Comparison of ENCODE assay signal across 22 cellular contexts in the genomic region with DNA sequence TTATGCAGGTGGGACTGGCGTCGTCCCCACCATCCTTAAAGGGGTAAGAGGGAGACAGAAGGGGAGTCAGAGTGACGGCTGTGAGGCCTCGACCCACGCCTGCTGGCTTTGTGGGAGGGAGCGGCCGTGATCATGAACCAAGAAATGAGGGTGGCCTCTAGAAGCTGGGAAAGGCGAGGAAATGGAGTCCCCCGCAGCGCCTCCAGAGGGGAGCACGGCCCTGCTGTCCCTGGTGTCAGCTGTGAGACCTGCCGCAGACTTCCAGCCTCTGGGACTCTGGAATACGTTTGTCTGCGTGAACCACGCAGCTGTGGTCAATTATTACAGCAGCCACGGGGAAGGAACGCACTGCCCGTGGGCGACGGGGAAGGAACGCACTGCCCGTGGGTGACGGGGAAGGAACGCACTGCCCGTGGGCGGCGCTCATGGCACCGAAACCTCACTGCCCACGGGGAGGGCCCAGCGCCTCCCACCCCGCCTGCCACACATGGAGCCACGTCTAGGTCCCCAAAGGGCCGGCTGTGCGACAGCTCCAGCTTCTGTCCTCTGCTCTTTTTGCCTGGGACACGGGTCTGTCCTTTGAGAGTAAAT.
A peak's percentile ranks its signal among the peaks of the same experiment; 100 is the strongest.
DNase-seq lines count a peak whose midpoint lies in the region; ATAC-seq and TF ChIP-seq lines count a peak whose summit lies in the region.
"Had no signal": no experiment of that assay in that cellular context is flagged by ENCODE, and none has a peak within 500 bp of the region (broad histone marks: within the 10 kb centered on the region; RNA-seq: fewer than 3 reads in every experiment).

No MANE protein-coding gene starts in this region.

- intact Hi-C loops in IMR-90 (cut with micrococcal nuclease) = no loop called here

- no peak overlapping the region for H3K14ac ChIP-seq in IMR-90 (replicated peaks; ENCODE audit: low read depth, low read length)

- in situ Hi-C loops in GM23248 (cut with MboI) (no loop called here), IMR-90 (cut with MboI; ENCODE audit: low sequenced_read_pairs) (no loop called here)

- H2AK5ac ChIP-seq in IMR-90 (ENCODE audit: low read depth, low read length) = no peak overlapping the region

- no peak overlapping the region for H3K4ac ChIP-seq in IMR-90 (ENCODE audit: low read depth, low read length)

- H2AK9ac ChIP-seq in IMR-90 (replicated peaks; ENCODE audit: low read depth, low read length, poor library complexity) = peak overlapping the region; percentile 24

- H3K56ac ChIP-seq in IMR-90 (ENCODE audit: extremely low read depth, insufficient read depth, low read length) = no peak overlapping the region

- TF ChIP-seq CTCF in IMR-90 (conservative IDR thresholded peaks at IDR 0.05; ENCODE audit: low read depth, low read length) = no peak
- no peak for TF ChIP-seq CTCF in neural progenitor cell (IDR thresholded peaks at IDR 0.05)

- peaks cover 22% of the 10 kb centered on the region for H3K27me3 ChIP-seq in GM23248 (replicated peaks; ENCODE audit: insufficient read depth)
- peaks cover 23% of the 10 kb centered on the region for H3K27me3 ChIP-seq in IMR-90 (ENCODE audit: control insufficient read depth, insufficient read depth, low read length)
- H3K27me3 ChIP-seq in neural progenitor cell = no peaks in the 10 kb centered on the region

- no TSS peak for BruUV-seq in IMR-90 (replicated peaks; lab: Mats Ljungman, UMichigan)

- no peaks in the 10 kb centered on the region for H3K79me2 ChIP-seq in GM23248 (ENCODE audit: insufficient read depth)
- H3K79me2 ChIP-seq in neural progenitor cell (ENCODE audit: low read depth) = no peaks in the 10 kb centered on the region

- no peak overlapping the region for H3K23ac ChIP-seq in IMR-90 (ENCODE audit: low read depth, low read length)

- H3F3A ChIP-seq in GM23248 (ENCODE audit: insufficient read depth) = no peaks in the 10 kb centered on the region
- H3F3A ChIP-seq in neural progenitor cell (ENCODE audit: low read depth) = no peaks in the 10 kb centered on the region

- H2BK20ac ChIP-seq in IMR-90 (ENCODE audit: low read depth, low read length) = no peak overlapping the region

- H3K27me3 Mint-ChIP-seq in neural progenitor cell (ENCODE audit: insufficient read depth, low read depth) = peaks cover 14% of the 10 kb centered on the region

- H3K9me3 ChIP-seq in GM23248 (ENCODE audit: low read depth) (no peaks in the 10 kb centered on the region), IMR-90 (ENCODE audit: control insufficient read depth, insufficient read depth, low read length) (no peaks in the 10 kb centered on the region; the same call in 1 of the 2 replicates), neural progenitor cell (ENCODE audit: low read depth) (no peaks in the 10 kb centered on the region)
- H3K9me3 ChIP-seq: A549 had no signal

- POLR2A ChIA-PET in IMR-90 (lab: Charles Lee; ENCODE audit: unreplicated experiment) = no interaction called here

- no peak overlapping the region for H3K27ac ChIP-seq in GM23248
- no peak overlapping the region for H3K27ac ChIP-seq in IMR-90 (ENCODE audit: insufficient read depth, low read length)
- H3K27ac ChIP-seq in neural progenitor cell = no peak overlapping the region
- H3K27ac ChIP-seq: A549, RWPE1, SK-N-MC had no signal

- H3K4me3 Mint-ChIP-seq in neural progenitor cell = no peak overlapping the region
- H3K4me3 Mint-ChIP-seq: CD14-positive monocyte, H9 had no signal

- peak overlapping the region; percentile 71 for H3K27ac Mint-ChIP-seq in neural progenitor cell
- H3K27ac Mint-ChIP-seq: CD14-positive monocyte had no signal

- H2BK120ac ChIP-seq in IMR-90 (ENCODE audit: low read depth, low read length) = no peak overlapping the region

- no peak overlapping the region for H2BK15ac ChIP-seq in IMR-90 (ENCODE audit: low read depth, low read length)

- no peak for TF ChIP-seq POLR2A in IMR-90 (IDR thresholded peaks at IDR 0.05; ENCODE audit: low read depth, low read length)

- H3K79me1 ChIP-seq in IMR-90 (ENCODE audit: low read depth in 1 of 2, low read length in 2 of 2) = no peaks in the 10 kb centered on the region

- 45 to 49% methylated on average over 27 to 35 of the region's 35 CpGs for WGBS in GM23248 (ENCODE audit: low coverage in 1 of 2, low lambda C conversion rate in 2 of 2, missing lambda C conversion rate in 2 of 2), 2 experiments
- WGBS in IMR-90 (ENCODE audit: extremely low coverage in 2 of 2, insufficient read length in 1 of 2), 2 experiments = 81% methylated on average over 15 of the region's 35 CpGs; no CpG with 5 or more reads in 1 of the 2 experiments

- dilution Hi-C loops in IMR-90 (cut with HindIII; ENCODE audit: low sequenced_read_pairs, unreplicated experiment) = no loop called here

- no peaks in the 10 kb centered on the region for H3K36me3 ChIP-seq in GM23248 (ENCODE audit: low read depth)
- H3K36me3 ChIP-seq in IMR-90 (ENCODE audit: control insufficient read depth, insufficient read depth, low read length) = no peaks in the 10 kb centered on the region
- H3K36me3 ChIP-seq in neural progenitor cell = no peaks in the 10 kb centered on the region

- CTCF ChIA-PET in IMR-90 (lab: Yijun Ruan, JAX) = no interaction called here

- H2BK5ac ChIP-seq in IMR-90 (ENCODE audit: low read depth, low read length, poor library complexity, severe bottlenecking) = no peak overlapping the region

- no peak for ATAC-seq in IMR-90 (ENCODE audit: low read depth)
- ATAC-seq in GM18867 (IDR thresholded peaks at IDR 0.05; ENCODE audit: unreplicated experiment) = no peak
- ATAC-seq: A549, Panc1 had no signal

- H3K36me3 Mint-ChIP-seq in neural progenitor cell = no peaks in the 10 kb centered on the region
- H3K36me3 Mint-ChIP-seq: CD14-positive monocyte had no signal

- H3K9ac ChIP-seq in GM23248 (no peak overlapping the region), IMR-90 (ENCODE audit: low read depth, low read length) (no peak overlapping the region), neural progenitor cell (no peak overlapping the region)

- no peak overlapping the region for H4K8ac ChIP-seq in IMR-90 (ENCODE audit: low read depth in 2 of 2, low read length in 2 of 2)

- H4K91ac ChIP-seq in IMR-90 (ENCODE audit: insufficient read depth, low read depth, low read length) = no peak overlapping the region

- no peaks in the 10 kb centered on the region for H3K9me3 Mint-ChIP-seq in neural progenitor cell
- H3K9me3 Mint-ChIP-seq: H9 had no signal

- no peaks in the 10 kb centered on the region for H4K20me1 ChIP-seq in GM23248 (ENCODE audit: insufficient read depth)
- H4K20me1 ChIP-seq in IMR-90 (ENCODE audit: insufficient read depth, low read length) = no peaks in the 10 kb centered on the region; the same call in 1 of the 2 replicates
- no peaks in the 10 kb centered on the region for H4K20me1 ChIP-seq in neural progenitor cell (ENCODE audit: low read depth)

- no peak overlapping the region for H3K18ac ChIP-seq in IMR-90 (ENCODE audit: low read depth, low read length)

- no peaks in the 10 kb centered on the region for H3K4me1 ChIP-seq in GM23248 (ENCODE audit: insufficient read depth)
- H3K4me1 ChIP-seq in IMR-90 (ENCODE audit: control insufficient read depth, insufficient read depth, low read length) = no peaks in the 10 kb centered on the region
- H3K4me1 ChIP-seq in neural progenitor cell = no peaks in the 10 kb centered on the region
- H3K4me1 ChIP-seq: A549 had no signal

- no peak overlapping the region for H3K4me3 ChIP-seq in GM23248
- no peak overlapping the region for H3K4me3 ChIP-seq in IMR-90 (ENCODE audit: insufficient read depth, low read depth, low read length)
- no peak overlapping the region for H3K4me3 ChIP-seq in neural progenitor cell
- H3K4me3 ChIP-seq: A549, SK-N-MC had no signal

- no peak for TF ChIP-seq RAD21 in IMR-90 (IDR thresholded peaks at IDR 0.05; ENCODE audit: low read length)

- no peak overlapping the region for H4K5ac ChIP-seq in IMR-90 (ENCODE audit: low read depth, low read length)

- peaks cover 14% of the 10 kb centered on the region; the same call in 1 of the 2 replicates for H3K9me1 ChIP-seq in IMR-90 (ENCODE audit: insufficient read depth, low read length)

- DNase-seq in GM23248 (peak; percentile 5), IMR-90 (no peak), neural progenitor cell (ENCODE audit: low spot score) (no peak), dermis blood vessel endothelial cell (no peak), pons (ENCODE audit: low spot score) (no peak), iPS-NIHi11 (ENCODE audit: low spot score) (no peak)
- DNase-seq: AML-193, Calu3, DMS79 treated with DMSO at 0.1 percent for 48 hours, GF-D8, H9, KG1, MM.1S, NCI-H2029, NCI-H69, SHP77 treated with DMSO at 0.1 percent for 48 hours had no signal

- no peak overlapping the region for H3K4me2 ChIP-seq in GM23248 (ENCODE audit: unreplicated experiment)
- H3K4me2 ChIP-seq in IMR-90 (ENCODE audit: low read depth, low read length) = no peak overlapping the region
- H3K4me2 ChIP-seq in neural progenitor cell = no peak overlapping the region
- H3K4me2 ChIP-seq: A549 had no signal

- H3K9me2 ChIP-seq in GM23248 (ENCODE audit: insufficient read depth) = no peaks in the 10 kb centered on the region

- no peak overlapping the region for H2AFZ ChIP-seq in GM23248
- no peak overlapping the region for H2AFZ ChIP-seq in IMR-90 (replicated peaks; ENCODE audit: low read length, poor library complexity)
- no peak overlapping the region for H2AFZ ChIP-seq in neural progenitor cell (replicated peaks)

- peaks cover 14% of the 10 kb centered on the region for H3K4me1 Mint-ChIP-seq in neural progenitor cell

TF ChIP-seq in IMR-90, 13 proteins besides CTCF, POLR2A, EP300 and RAD21:
- no peak for TF ChIP-seq MXI1 (IDR thresholded peaks at IDR 0.05; ENCODE audit: borderline replicate concordance, low read depth, low read length)
- TF ChIP-seq RFX5 (IDR thresholded peaks at IDR 0.05; ENCODE audit: low read depth, low read length) = no peak
- no peak for TF ChIP-seq RCOR1 (IDR thresholded peaks at IDR 0.05; ENCODE audit: insufficient replicate concordance, low read length)
- no peak for TF ChIP-seq CHD1 (IDR thresholded peaks at IDR 0.05; ENCODE audit: low read depth, low read length)
- no peak for TF ChIP-seq FOS (IDR thresholded peaks at IDR 0.05; ENCODE audit: low read depth, low read length)
- no peak for TF ChIP-seq NFE2L2 (IDR thresholded peaks at IDR 0.05; ENCODE audit: low read depth, low read length)
- TF ChIP-seq CEBPB (IDR thresholded peaks at IDR 0.05; ENCODE audit: low read depth, low read length) = no peak
- no peak for TF ChIP-seq MAFK (IDR thresholded peaks at IDR 0.05; ENCODE audit: low read depth, low read length)
- TF ChIP-seq BHLHE40 (IDR thresholded peaks at IDR 0.05; ENCODE audit: low read depth, low read length) = no peak
- TF ChIP-seq MAZ (IDR thresholded peaks at IDR 0.05; ENCODE audit: borderline replicate concordance, low read depth, low read length) = no peak
